Comparison of ENCODE assay signal across 17 cellular contexts in the genomic region with DNA sequence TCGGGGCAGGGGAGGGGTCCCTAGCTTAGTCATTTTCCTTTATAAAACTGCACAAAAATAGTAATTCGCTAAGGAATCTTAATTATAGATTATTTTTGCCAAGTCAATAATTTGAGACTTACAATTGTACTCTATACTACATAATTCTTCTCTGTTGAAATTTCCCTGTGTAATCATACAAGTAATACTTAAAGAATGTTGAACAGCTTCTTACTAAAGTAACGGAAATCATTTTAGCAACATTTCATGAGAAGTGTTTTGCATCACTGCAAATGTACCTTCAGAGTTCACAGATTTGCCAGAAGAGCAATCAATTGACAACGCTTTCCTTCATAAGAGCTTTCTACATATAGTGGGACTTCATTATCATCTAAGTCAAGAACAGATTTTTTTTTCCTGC.
"Had no signal": no experiment of that assay in that cellular context is flagged by ENCODE, and none has a peak within 500 bp of the region (broad histone marks: within the 10 kb centered on the region; RNA-seq: fewer than 3 reads in every experiment).

No MANE protein-coding gene starts in this region.

- ATAC-seq: activated T-cell treated with anti-CD3 and anti-CD28 coated beads, Interleukin-2, amount 50 U/mL, for 4 hours; right lobe of liver had no signal

- H3K27ac ChIP-seq: epithelial cell of prostate, prostate gland, right lobe of liver, upper lobe of left lung had no signal

- H3K4me3 ChIP-seq: prostate gland, right lobe of liver, upper lobe of left lung had no signal

- H3K4me1 ChIP-seq: prostate gland, right lobe of liver had no signal

- H3K36me3 ChIP-seq: prostate gland, right lobe of liver, upper lobe of left lung had no signal

- H3K27me3 ChIP-seq: right lobe of liver, upper lobe of left lung had no signal

- DNase-seq: activated CD4-positive, alpha-beta T cell treated with anti-CD3 and anti-CD28 coated beads, Interleukin-2, amount 50 U/mL, for 48 hours; activated CD4-positive, CD25-positive, alpha-beta regulatory T cell treated with anti-CD3 and anti-CD28 coated beads, Interleukin-2, amount 50 U/mL, for 72 hours; activated gamma-delta T cell treated with Interleukin-2 at 50 U/mL for 16 hours; activated naive CD8-positive, alpha-beta T cell treated with anti-CD3 and anti-CD28 coated beads for 36 hours; activated T-cell treated with anti-CD3 and anti-CD28 coated beads, Interleukin-2, amount 50 U/mL, for 4 hours; central memory CD4-positive, alpha-beta T cell; cortex of kidney; effector memory CD4-positive, alpha-beta T cell; head of caudate nucleus; mammary epithelial cell; right lobe of liver; stimulated activated CD4-positive, alpha-beta T cell treated with anti-CD3 and anti-CD28 coated beads, Interleukin-12 subunit alpha, Interleukin-12 subunit beta, amount 100 ng/mL, for 4 hours; stimulated activated naive CD4-positive, alpha-beta T cell treated with Interleukin-2 at 50 U/mL for 16 hours; upper lobe of left lung had no signal

- FAIRE-seq: islet of Langerhans had no signal

- H3K9me3 ChIP-seq: prostate gland, right lobe of liver, upper lobe of left lung had no signal
